ENCODE assay signal across 1 cellular context in the genomic region with DNA sequence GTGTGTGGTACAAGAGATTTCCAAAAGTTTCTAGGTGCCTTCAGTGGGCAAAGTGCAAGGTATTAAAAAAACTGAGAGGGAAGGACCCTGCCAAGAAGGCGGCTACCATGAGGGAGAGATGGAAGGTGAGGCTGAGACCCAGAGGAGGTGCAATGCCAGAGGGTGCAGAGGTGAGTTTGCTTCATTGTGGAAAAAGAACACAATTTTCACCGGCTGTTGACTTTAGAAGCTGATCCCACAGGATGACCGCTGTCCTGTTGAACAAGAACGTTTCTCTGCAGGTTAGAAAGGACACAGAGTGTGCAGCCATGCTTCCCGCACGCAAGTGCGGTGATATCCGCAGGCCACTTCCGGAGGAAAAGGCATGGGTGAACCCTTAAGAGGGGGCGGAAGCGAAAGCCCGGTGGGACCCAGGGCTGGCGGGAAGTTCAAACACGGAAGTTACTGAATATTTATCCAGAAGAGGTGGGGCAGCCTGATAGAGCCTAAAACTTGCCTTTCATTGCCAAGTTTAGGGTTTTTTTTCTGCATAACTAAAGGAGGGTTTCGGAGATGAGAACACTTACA.
TF ChIP-seq lines count a peak whose summit lies in the region.

No MANE protein-coding gene starts in this region.

TF ChIP-seq in WTC11, 78 proteins besides CTCF, POLR2A, EP300 and RAD21 (continued from another document):
- TF ChIP-seq, protein P1, sequence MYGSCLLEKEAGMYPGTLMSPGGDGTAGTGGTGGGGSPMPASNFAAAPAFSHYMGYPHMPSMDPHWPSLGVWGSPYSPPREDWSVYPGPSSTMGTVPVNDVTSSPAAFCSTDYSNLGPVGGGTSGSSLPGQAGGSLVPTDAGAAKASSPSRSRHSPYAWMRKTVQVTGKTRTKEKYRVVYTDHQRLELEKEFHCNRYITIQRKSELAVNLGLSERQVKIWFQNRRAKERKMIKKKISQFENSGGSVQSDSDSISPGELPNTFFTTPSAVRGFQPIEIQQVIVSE (CRISPR knock-in tag; IDR thresholded peaks at IDR 0.05; ENCODE audit: borderline replicate concordance), result no peak
- TF ChIP-seq SMAD3 (CRISPR knock-in tag; IDR thresholded peaks at IDR 0.05; ENCODE audit: borderline replicate concordance) (no peak), MYBL2 (CRISPR knock-in tag; IDR thresholded peaks at IDR 0.05) (no peak), RELA (CRISPR knock-in tag; IDR thresholded peaks at IDR 0.05; ENCODE audit: borderline replicate concordance) (no peak), SMAD4 (CRISPR knock-in tag; IDR thresholded peaks at IDR 0.05) (no peak), NR1H2 (CRISPR knock-in tag; IDR thresholded peaks at IDR 0.05) (no peak), OVOL2 (CRISPR knock-in tag; IDR thresholded peaks at IDR 0.05; ENCODE audit: borderline replicate concordance) (no peak)
- TF ChIP-seq, protein P2, sequence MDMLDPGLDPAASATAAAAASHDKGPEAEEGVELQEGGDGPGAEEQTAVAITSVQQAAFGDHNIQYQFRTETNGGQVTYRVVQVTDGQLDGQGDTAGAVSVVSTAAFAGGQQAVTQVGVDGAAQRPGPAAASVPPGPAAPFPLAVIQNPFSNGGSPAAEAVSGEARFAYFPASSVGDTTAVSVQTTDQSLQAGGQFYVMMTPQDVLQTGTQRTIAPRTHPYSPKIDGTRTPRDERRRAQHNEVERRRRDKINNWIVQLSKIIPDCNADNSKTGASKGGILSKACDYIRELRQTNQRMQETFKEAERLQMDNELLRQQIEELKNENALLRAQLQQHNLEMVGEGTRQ (CRISPR knock-in tag; IDR thresholded peaks at IDR 0.05), result no peak
